ENCODE assay signal across 19 cellular contexts in genomic region chr16:88973415-88974050, GRCh38. TPM values are rescaled to one million over a fixed set of nuclear protein-coding genes. Genes with fewer than 3 reads are reported as not detected.
DNase-seq lines count a peak whose midpoint lies in the region; TF ChIP-seq lines count a peak whose summit lies in the region.
"Had no signal": no experiment of that assay in that cellular context is flagged by ENCODE, and none has a peak within 500 bp of the region (broad histone marks: within the 10 kb centered on the region; RNA-seq: fewer than 3 reads in every experiment).

No MANE protein-coding gene starts in this region.

- H3K4me2 ChIP-seq in DOHH2 (ENCODE audit: low read length) (peak overlapping the region; percentile 88), SU-DHL-6 (ENCODE audit: low read depth, low read length, poor library complexity, severe bottlenecking) (peak overlapping the region; percentile 70), neuronal stem cell (ENCODE audit: insufficient read depth, low read length, poor library complexity, severe bottlenecking) (no peak overlapping the region), SK-N-SH (no peak overlapping the region)

- H4K91ac ChIP-seq in neuronal stem cell (ENCODE audit: low read depth, low read length, poor library complexity) = no peak overlapping the region

- no peaks in the 10 kb centered on the region for H3K79me1 ChIP-seq in neuronal stem cell (ENCODE audit: low read depth, low read length)

- no peak overlapping the region for H2AFZ ChIP-seq in SU-DHL-6 (ENCODE audit: low read depth, low read length, severe bottlenecking)
- no peak overlapping the region for H2AFZ ChIP-seq in neuronal stem cell (ENCODE audit: low read length)
- no peak overlapping the region for H2AFZ ChIP-seq in SK-N-SH (ENCODE audit: low read depth)

- no peak overlapping the region for H3K14ac ChIP-seq in neuronal stem cell (ENCODE audit: low read length)

- H4K20me1 ChIP-seq in DOHH2 (ENCODE audit: control insufficient read depth, insufficient read depth, low read depth, low read length) (no peaks in the 10 kb centered on the region), SU-DHL-6 (ENCODE audit: low read depth, low read length) (no peaks in the 10 kb centered on the region), SK-N-SH (ENCODE audit: insufficient read depth) (no peaks in the 10 kb centered on the region)

- H4K8ac ChIP-seq in neuronal stem cell (ENCODE audit: low read depth, low read length) = no peak overlapping the region

- H3K4me3 ChIP-seq in DOHH2 (ENCODE audit: low read length) (peak overlapping the region; percentile 59), SU-DHL-6 (ENCODE audit: insufficient read depth, low read length, poor library complexity, severe bottlenecking) (peak overlapping the region; percentile 43), neuronal stem cell (ENCODE audit: low read length in 2 of 2) (no peak overlapping the region), SK-N-SH (ENCODE audit: low read depth in 2 of 2, low read length in 1 of 2) (no peak overlapping the region)
- H3K4me3 ChIP-seq: SJCRH30 had no signal

- H2BK12ac ChIP-seq in neuronal stem cell (ENCODE audit: low read length) = no peak overlapping the region

- H3K9me3 Mint-ChIP-seq in activated T-cell treated with anti-CD3 and anti-CD28 coated beads, Interleukin-2, amount 50 U/mL, for 24 hours = no peaks in the 10 kb centered on the region
- H3K9me3 Mint-ChIP-seq: CD4-positive, alpha-beta T cell had no signal

- no peak for TF ChIP-seq EP300 in SK-N-SH (IDR thresholded peaks at IDR 0.05; ENCODE audit: borderline replicate concordance in 1 of 2, low read depth in 1 of 2, low read length in 1 of 2)

- peaks cover 100% of the 10 kb centered on the region for H3K4me1 ChIP-seq in DOHH2 (ENCODE audit: control insufficient read depth, low read length)
- peaks cover 0 to 12% of the 10 kb centered on the region in 2 donors for H3K4me1 ChIP-seq in neuronal stem cell (ENCODE audit: control insufficient read depth in 2 of 2, insufficient read depth in 1 of 2, low read depth in 1 of 2, low read length in 2 of 2)
- no peaks in the 10 kb centered on the region; a peak in 1 of 4 replicates for H3K4me1 ChIP-seq in SK-N-SH (ENCODE audit: control insufficient read depth in 1 of 2, insufficient read depth in 2 of 2, low read depth in 1 of 2, low read length in 1 of 2)

- peaks cover under 1% of the 10 kb centered on the region for H3K4me1 Mint-ChIP-seq in activated T-cell treated with anti-CD3 and anti-CD28 coated beads, Interleukin-2, amount 50 U/mL, for 24 hours (ENCODE audit: low read depth)

- H3K9ac ChIP-seq in SU-DHL-6 (ENCODE audit: low read length) = peak overlapping the region; percentile 71
- no peak overlapping the region for H3K9ac ChIP-seq in neuronal stem cell (ENCODE audit: low read depth, low read length, poor library complexity)
- no peak overlapping the region for H3K9ac ChIP-seq in SK-N-SH

- H3K9me3 ChIP-seq in DOHH2 (ENCODE audit: control insufficient read depth, insufficient read depth, low read length) (no peaks in the 10 kb centered on the region), KOPT-K1 (ENCODE audit: insufficient read depth, low read length, poor library complexity, severe bottlenecking) (no peaks in the 10 kb centered on the region), SU-DHL-6 (ENCODE audit: insufficient read depth, low read length) (no peaks in the 10 kb centered on the region), neuronal stem cell (replicated peaks in 1 of 2; ENCODE audit: control insufficient read depth in 2 of 2, insufficient read depth in 1 of 2, low read depth in 1 of 2, low read length in 2 of 2) (no peaks in the 10 kb centered on the region), SK-N-SH (no peaks in the 10 kb centered on the region)
- H3K9me3 ChIP-seq: SJCRH30 had no signal

- H3K23ac ChIP-seq in neuronal stem cell (ENCODE audit: low read depth, low read length, poor library complexity) = peak overlapping the region; percentile 22

- no peak for TF ChIP-seq RAD21 in SK-N-SH (IDR thresholded peaks at IDR 0.05; ENCODE audit: low read length)

- H3K27me3 ChIP-seq in DOHH2 (ENCODE audit: control insufficient read depth, low read length) (0 out of 2 replicates have a peak, but pooled peaks cover 4% of the 10 kb centered on the region), SU-DHL-6 (ENCODE audit: low read length) (no peaks in the 10 kb centered on the region), neuronal stem cell (ENCODE audit: control insufficient read depth in 3 of 3, insufficient read depth in 3 of 3, low read depth in 1 of 3, low read length in 3 of 3) (peaks cover 0 to 90% (median 0%) of the 10 kb centered on the region in 3 experiments), SK-N-SH (ENCODE audit: insufficient read depth) (peaks cover 17% of the 10 kb centered on the region; the same call in 1 of the 2 replicates)
- H3K27me3 ChIP-seq: SJCRH30 had no signal

- no CpG with 5 or more reads among the region's 19 CpGs for WGBS in neuronal stem cell (ENCODE audit: extremely low coverage in 2 of 2, insufficient read length in 2 of 2, insufficient replicate concordance in 1 of 2), 2 donors
- 62% methylated on average over 9 of the region's 19 CpGs for WGBS in SK-N-SH (ENCODE audit: low lambda C conversion rate)

- H2BK15ac ChIP-seq in neuronal stem cell (ENCODE audit: low read length) = no peak overlapping the region

- no peak overlapping the region for H2AK5ac ChIP-seq in neuronal stem cell (ENCODE audit: low read depth, low read length)

- H3K18ac ChIP-seq in neuronal stem cell (ENCODE audit: low read length) = no peak overlapping the region

- CTCF ChIA-PET in SK-N-SH (lab: Yijun Ruan, JAX) = no interaction called here

- H2BK120ac ChIP-seq in neuronal stem cell (ENCODE audit: low read depth, low read length) = no peak overlapping the region

- no peak overlapping the region for H3K4ac ChIP-seq in neuronal stem cell (ENCODE audit: low read length)

- H3K36me3 ChIP-seq in DOHH2 (ENCODE audit: control insufficient read depth, low read length) (no peaks in the 10 kb centered on the region), KOPT-K1 (ENCODE audit: insufficient read depth, low read length) (no peaks in the 10 kb centered on the region), SU-DHL-6 (ENCODE audit: low read length) (no peaks in the 10 kb centered on the region), neuronal stem cell (replicated peaks in 1 of 2; ENCODE audit: control insufficient read depth in 2 of 2, insufficient read depth in 2 of 2, low read length in 2 of 2) (no peaks in the 10 kb centered on the region), SK-N-SH (replicated peaks in 1 of 2; ENCODE audit: control insufficient read depth in 1 of 2, insufficient read depth in 2 of 2, low read length in 1 of 2) (no peaks in the 10 kb centered on the region)
- H3K36me3 ChIP-seq: SJCRH30 had no signal

- H3K79me2 ChIP-seq in DOHH2 (ENCODE audit: control insufficient read depth, low read length) = peaks cover 7% of the 10 kb centered on the region
- H3K79me2 ChIP-seq in SU-DHL-6 (ENCODE audit: insufficient read depth, low read length) = peaks cover 7% of the 10 kb centered on the region; the same call in 1 of the 2 replicates
- H3K79me2 ChIP-seq in SK-N-SH (ENCODE audit: insufficient read depth) = no peaks in the 10 kb centered on the region

- H3K9me2 ChIP-seq in DOHH2 (replicated peaks; ENCODE audit: control insufficient read depth, low read length) (no peaks in the 10 kb centered on the region), SU-DHL-6 (replicated peaks; ENCODE audit: insufficient read depth, low read length) (no peaks in the 10 kb centered on the region), SK-N-SH (no peaks in the 10 kb centered on the region)

- no peak overlapping the region for H2BK5ac ChIP-seq in neuronal stem cell (ENCODE audit: low read length)

- no peaks in the 10 kb centered on the region for H3K36me3 Mint-ChIP-seq in activated T-cell treated with anti-CD3 and anti-CD28 coated beads, Interleukin-2, amount 50 U/mL, for 24 hours (ENCODE audit: low read depth)

- H3K27me3 Mint-ChIP-seq in activated T-cell treated with anti-CD3 and anti-CD28 coated beads, Interleukin-2, amount 50 U/mL, for 24 hours = peaks cover 64% of the 10 kb centered on the region

- no peak for DNase-seq in neuronal stem cell (ENCODE audit: low spot score)
- DNase-seq in dedifferentiated amniotic fluid mesenchymal stem cell (ENCODE audit: extremely low spot score) = no peak
- no peak for DNase-seq in SK-N-SH
- DNase-seq in activated T-cell treated with anti-CD3 and anti-CD28 coated beads, Interleukin-2, amount 50 U/mL, for 24 hours = no peak
- DNase-seq in hypothalamus (lab: John Stamatoyannopoulos, UW) = no peak
- DNase-seq: CD4-positive, alpha-beta T cell; DMS153; GF-D8; IMR-90; NCI-H1105 treated with DMSO at 0.1 percent for 48 hours; NCI-H1694; NCI-H2081 treated with DMSO at 0.1 percent for 48 hours; NCI-H446 treated with DMSO at 0.1 percent for 48 hours; NCI-H69; T-helper 17 cell had no signal

- POLR2A ChIA-PET in SK-N-SH (lab: Yijun Ruan, JAX) = interaction anchor here (0.5 kb wide), 1 partner anchor 205 kb away, joined by 4 read pairs; no protein-coding TSS in a partner anchor

- TF ChIP-seq CTCF in DOHH2 (IDR thresholded peaks at IDR 0.05; ENCODE audit: low read depth, low read length, poor library complexity, severe bottlenecking) (no peak), SU-DHL-6 (IDR thresholded peaks at IDR 0.05; ENCODE audit: insufficient read depth, low read length, poor library complexity, severe bottlenecking) (no peak), SK-N-SH (IDR thresholded peaks at IDR 0.05) (no peak)

- H3K4me3 Mint-ChIP-seq in activated T-cell treated with anti-CD3 and anti-CD28 coated beads, Interleukin-2, amount 50 U/mL, for 24 hours = no peak overlapping the region
- H3K4me3 Mint-ChIP-seq: CD4-positive, alpha-beta T cell; T-helper 17 cell had no signal

- H3K27ac Mint-ChIP-seq in activated T-cell treated with anti-CD3 and anti-CD28 coated beads, Interleukin-2, amount 50 U/mL, for 24 hours = no peak overlapping the region
- H3K27ac Mint-ChIP-seq: CD4-positive, alpha-beta T cell; T-helper 17 cell had no signal

- H3F3A ChIP-seq in DOHH2 (ENCODE audit: control insufficient read depth, insufficient read depth) = peaks cover 11% of the 10 kb centered on the region
- H3F3A ChIP-seq in SU-DHL-6 (ENCODE audit: insufficient read depth) = peaks cover 88% of the 10 kb centered on the region
- no peaks in the 10 kb centered on the region for H3F3A ChIP-seq in SK-N-SH (replicated peaks; ENCODE audit: insufficient read depth)

- H3K27ac ChIP-seq in DOHH2 (ENCODE audit: low read depth, low read length) = peak overlapping the region; percentile 98
- H3K27ac ChIP-seq in KOPT-K1 (ENCODE audit: low read depth, low read length, poor library complexity, severe bottlenecking) = peak overlapping the region; percentile 98
- peak overlapping the region; percentile 94 for H3K27ac ChIP-seq in SU-DHL-6 (ENCODE audit: low read depth, low read length)
- H3K27ac ChIP-seq in neuronal stem cell (replicated peaks; ENCODE audit: low read length) = no peak overlapping the region
- H3K27ac ChIP-seq in SK-N-SH (ENCODE audit: low read depth in 2 of 2, low read length in 1 of 2) = no peak overlapping the region
- H3K27ac ChIP-seq: SJCRH30 had no signal

RNA-seq across cellular contexts. Expression of gene CBFA2T3, which starts 3.5 kb away (rescaled TPM):
- polyA plus RNA-seq in neuronal stem cell (2013, experiment 1 of 2) = 8.3 TPM
- polyA plus RNA-seq in neuronal stem cell (2013, experiment 2 of 2) = 8.0 TPM
- not detected in 2 replicates for polyA plus RNA-seq in SK-N-SH (2012; rRNA removed)
- not detected in 2 replicates for polyA plus RNA-seq in SK-N-SH (2012; cell fraction: cytosol; rRNA removed)
- polyA plus RNA-seq in SK-N-SH (2012; cell fraction: nucleus; rRNA removed) = not detected in 2 replicates
- polyA plus RNA-seq: IMR-90 had no signal

Comparison
In these comparisons a context has a peak if more than half of its experiments do, and no peak if none do; other contexts are left out.
1. H3K27ac ChIP-seq: peak in DOHH2 (single experiment), KOPT-K1 (single experiment) and SU-DHL-6 (single experiment); none in neuronal stem cell (single experiment) and SK-N-SH (0 of 2).
2. H3K4me2 ChIP-seq: peak in DOHH2 (single experiment) and SU-DHL-6 (single experiment); none in neuronal stem cell (single experiment) and SK-N-SH (single experiment).
3. H3K4me3 ChIP-seq: peak in DOHH2 (single experiment) and SU-DHL-6 (single experiment); none in neuronal stem cell (0 of 2) and SK-N-SH (0 of 2).